ENCODE assay signal across 8 cellular contexts in genomic region chrX:56728752-56729151, GRCh38. TPM values are rescaled to one million over a fixed set of nuclear protein-coding genes. Genes with fewer than 3 reads are reported as not detected.
A peak's percentile ranks its signal among the peaks of the same experiment; 100 is the strongest.
DNase-seq lines count a peak whose midpoint lies in the region; ATAC-seq and TF ChIP-seq lines count a peak whose summit lies in the region.

No MANE protein-coding gene starts in this region.

- H3K4me1 ChIP-seq in gastroesophageal sphincter (peaks cover 0 to 18% (median 0%) of the 10 kb centered on the region in 3 donors), gastrocnemius medialis (no peaks in the 10 kb centered on the region)

- H3K27me3 Mint-ChIP-seq in activated CD8-positive, alpha-beta T cell treated with anti-CD3 and anti-CD28 coated beads, Interleukin-2, amount 10 ng/mL, durations not matched to agents 7 days and 5 days (ENCODE audit: low read depth), result no peaks in the 10 kb centered on the region

- no peak for TF ChIP-seq EP300 in gastroesophageal sphincter (IDR thresholded peaks at IDR 0.05)

- TF ChIP-seq POLR2A in gastroesophageal sphincter (IDR thresholded peaks at IDR 0.05) (no peak), gastrocnemius medialis (IDR thresholded peaks at IDR 0.05) (no peak)

- ATAC-seq in GM21423 (IDR thresholded peaks at IDR 0.05; ENCODE audit: unreplicated experiment) (peak; percentile 38), gastroesophageal sphincter (no peak), gastrocnemius medialis (no peak)
- peak; percentile 59 for ATAC-seq in activated CD8-positive, alpha-beta T cell treated with anti-CD3 and anti-CD28 coated beads, Interleukin-2, amount 10 ng/mL, durations not matched to agents 7 days and 5 days

- H3K4me3 ChIP-seq in gastroesophageal sphincter (peak overlapping the region; percentile 60 to 84), gastrocnemius medialis (peak overlapping the region; percentile 57 to 67 (median 62))

- peak overlapping the region; percentile 84 for H3K27ac Mint-ChIP-seq in activated CD8-positive, alpha-beta T cell treated with anti-CD3 and anti-CD28 coated beads, Interleukin-2, amount 10 ng/mL, durations not matched to agents 7 days and 5 days

- TF ChIP-seq CTCF in gastroesophageal sphincter (IDR thresholded peaks at IDR 0.05) (no peak), gastrocnemius medialis (IDR thresholded peaks at IDR 0.05 in 4 of 5, conservative IDR thresholded peaks at IDR 0.05 in 1 of 5) (no peak)

- H3K36me3 ChIP-seq in KOPT-K1 (ENCODE audit: insufficient read depth, low read length) (peaks cover 2% of the 10 kb centered on the region; the same call in 1 of the 2 replicates), gastroesophageal sphincter (no peaks in the 10 kb centered on the region), gastrocnemius medialis (no peaks in the 10 kb centered on the region)

- H3K36me3 Mint-ChIP-seq in activated CD8-positive, alpha-beta T cell treated with anti-CD3 and anti-CD28 coated beads, Interleukin-2, amount 10 ng/mL, durations not matched to agents 7 days and 5 days (ENCODE audit: low read depth), result peaks cover 2% of the 10 kb centered on the region

- POLR2A ChIA-PET in activated CD8-positive, alpha-beta T cell treated with anti-CD3 and anti-CD28 coated beads, Interleukin-2, amount 10 ng/mL, durations not matched to agents 7 days and 5 days (lab: Charles Lee), result no interaction called here

- H3K27ac ChIP-seq in KOPT-K1 (ENCODE audit: low read depth, low read length, poor library complexity, severe bottlenecking) (peak overlapping the region; percentile 87), gastroesophageal sphincter (peak overlapping the region in 3 of 4 donors; percentile 79 to 82 (median 82)), gastrocnemius medialis (peak overlapping the region; percentile 58 to 73 (median 69))

- CTCF ChIA-PET in activated CD8-positive, alpha-beta T cell treated with anti-CD3 and anti-CD28 coated beads, Interleukin-2, amount 10 ng/mL, durations not matched to agents 7 days and 5 days (lab: Charles Lee), result interaction anchor here (0.9 to 3.9 kb wide), 6 partner anchors 10 to 820 kb away, joined by 3 to 82 read pairs (median 6); no protein-coding TSS in a partner anchor

- intact Hi-C loops in gastrocnemius medialis (cut with DNase I; ENCODE audit: low total_unique reads), result no loop called here

- no peaks in the 10 kb centered on the region for H3K9me3 Mint-ChIP-seq in activated CD8-positive, alpha-beta T cell treated with anti-CD3 and anti-CD28 coated beads, Interleukin-2, amount 10 ng/mL, durations not matched to agents 7 days and 5 days (ENCODE audit: insufficient read depth)

- in situ Hi-C loops in Caki2 (cut with HindIII; ENCODE audit: low pct_unique_long_range_greater_than_20kb, low sequenced_read_pairs), result no loop called here
- in situ Hi-C loops in gastrocnemius medialis (cut with MboI; ENCODE audit: low sequenced_read_pairs in 4 of 4), result loop anchor here in 3 of 4 donors (25.0 kb wide), 3 partner anchors 166 to 1016 kb away; partner anchors contain the start of genes KLF8 (in 1 of the 3), RRAGB (in 1 of the 3) and UBQLN2 (in 1 of the 3)

- H3K4me1 Mint-ChIP-seq in activated CD8-positive, alpha-beta T cell treated with anti-CD3 and anti-CD28 coated beads, Interleukin-2, amount 10 ng/mL, durations not matched to agents 7 days and 5 days (ENCODE audit: low read depth), result peaks cover 23% of the 10 kb centered on the region

- no peaks in the 10 kb centered on the region for H3K27me3 ChIP-seq in gastroesophageal sphincter
- no peaks in the 10 kb centered on the region for H3K27me3 ChIP-seq in gastrocnemius medialis

- 1 to 6% methylated on average over 8 of the region's 8 CpGs for WGBS in gastroesophageal sphincter (ENCODE audit: low coverage in 1 of 2), 2 donors

- DNase-seq in Caki2 (ENCODE audit: low read depth) (peak; percentile 21), gastrocnemius medialis (no peak), AML-193 (lab: John Stamatoyannopoulos, UW) (no peak), NCI-H774 (lab: John Stamatoyannopoulos, UW) (no peak)
- peak; percentile 35 for DNase-seq in activated CD8-positive, alpha-beta T cell treated with anti-CD3 and anti-CD28 coated beads, Interleukin-2, amount 10 ng/mL, durations not matched to agents 7 days and 5 days

- peak overlapping the region; percentile 79 for H3K4me3 Mint-ChIP-seq in activated CD8-positive, alpha-beta T cell treated with anti-CD3 and anti-CD28 coated beads, Interleukin-2, amount 10 ng/mL, durations not matched to agents 7 days and 5 days

- H3K9me3 ChIP-seq in KOPT-K1 (ENCODE audit: insufficient read depth, low read length, poor library complexity, severe bottlenecking) (no peaks in the 10 kb centered on the region), gastroesophageal sphincter (no peaks in the 10 kb centered on the region), gastrocnemius medialis (no peaks in the 10 kb centered on the region)

RNA-seq across cellular contexts. Expression of gene NBDY, which starts 0.3 kb away (rescaled TPM):
- total RNA-seq in Caki2 (2014; rRNA removed; shearing (Covaris generic); ENCODE audit: low replicate concordance), result 17.7 and 22.4 TPM in 2 replicates
- 10 to 100 TPM; 28.6 to 31.2 TPM for total RNA-seq in activated CD8-positive, alpha-beta T cell treated with anti-CD3 and anti-CD28 coated beads, Interleukin-2, amount 10 ng/mL, durations not matched to agents 7 days and 5 days
- 10 to 100 TPM in 3 of 4 donors, 1 to 10 TPM in 1; 6.6 to 16.0 (median 12.0) TPM for total RNA-seq in gastroesophageal sphincter
- 1 to 10 TPM; 3.7 to 9.8 (median 5.9) TPM for total RNA-seq in gastrocnemius medialis

Comparison
In these comparisons a context has a peak if more than half of its experiments do, and no peak if none do; other contexts are left out.
1. DNase-seq: peak in Caki2 (single experiment) and activated CD8-positive, alpha-beta T cell treated with anti-CD3 and anti-CD28 coated beads, Interleukin-2, amount 10 ng/mL, durations not matched to agents 7 days and 5 days (single experiment); none in gastrocnemius medialis (0 of 2), AML-193 (0 of 2) and NCI-H774 (single experiment).
2. ATAC-seq: peak in GM21423 (single experiment) and activated CD8-positive, alpha-beta T cell treated with anti-CD3 and anti-CD28 coated beads, Interleukin-2, amount 10 ng/mL, durations not matched to agents 7 days and 5 days (single experiment); none in gastroesophageal sphincter (single experiment) and gastrocnemius medialis (0 of 2).
3. Peak in every context shown above with its lines, with median percentiles within 50 percentile points of each other: H3K27ac ChIP-seq.